ENCODE assay signal across 1 cellular context in genomic region chr10:72034040-72034499, GRCh38.
A peak's percentile ranks its signal among the peaks of the same experiment; 100 is the strongest.
TF ChIP-seq lines count a peak whose summit lies in the region.

No MANE protein-coding gene starts in this region.

TF ChIP-seq in HepG2, 621 proteins besides CTCF, POLR2A, EP300 and RAD21 (continues in another document):
- 0 out of 2 replicates have a peak, but pooled peaks have one; percentile 6 for TF ChIP-seq SOX5 (CRISPR knock-in tag; IDR thresholded peaks at IDR 0.05; ENCODE audit: borderline replicate concordance)
- TF ChIP-seq ZBTB38 (CRISPR knock-in tag; IDR thresholded peaks at IDR 0.05) = peak; percentile 83
- TF ChIP-seq ZFY (CRISPR knock-in tag; IDR thresholded peaks at IDR 0.05) = peak; percentile 29; the same call in 1 of the 2 replicates
- peak; percentile 51 for TF ChIP-seq POLR2G (IDR thresholded peaks at IDR 0.05; ENCODE audit: low read depth, low read length)
- TF ChIP-seq ZSCAN5A (CRISPR knock-in tag; IDR thresholded peaks at IDR 0.05; ENCODE audit: borderline replicate concordance) = no peak
- TF ChIP-seq ZNF547 (CRISPR knock-in tag; IDR thresholded peaks at IDR 0.05) = 0 out of 2 replicates have a peak, but pooled peaks have one; percentile 47
- TF ChIP-seq ZNF343 (CRISPR knock-in tag; IDR thresholded peaks at IDR 0.05) = no peak
- no peak for TF ChIP-seq SOX6 (IDR thresholded peaks at IDR 0.05)
- peak; percentile 56 for TF ChIP-seq SOX6 (CRISPR knock-in tag; IDR thresholded peaks at IDR 0.05)
- TF ChIP-seq SKIL (CRISPR knock-in tag; IDR thresholded peaks at IDR 0.05; ENCODE audit: borderline replicate concordance) = no peak
- TF ChIP-seq HNRNPL (IDR thresholded peaks at IDR 0.05; ENCODE audit: low read depth, low read length) = peak; percentile 86
- no peak for TF ChIP-seq ZNF879 (CRISPR knock-in tag; IDR thresholded peaks at IDR 0.05)
- no peak for TF ChIP-seq TBL1XR1 (IDR thresholded peaks at IDR 0.05; ENCODE audit: borderline replicate concordance, low read length, partially characterized antibody)
- TF ChIP-seq TEF (CRISPR knock-in tag; IDR thresholded peaks at IDR 0.05) = no peak
- TF ChIP-seq AGO2 (optimal IDR thresholded peaks at IDR 0.05; ENCODE audit: low read depth, low read length) = peak; percentile 34
- peak; percentile 32; the same call in 1 of the 2 replicates for TF ChIP-seq GATAD2A (CRISPR knock-in tag; IDR thresholded peaks at IDR 0.05)
- TF ChIP-seq ZNF333 (CRISPR knock-in tag; IDR thresholded peaks at IDR 0.05; ENCODE audit: borderline replicate concordance) = no peak
- TF ChIP-seq NFKB2 (CRISPR knock-in tag; IDR thresholded peaks at IDR 0.05; ENCODE audit: borderline replicate concordance) = 0 out of 2 replicates have a peak, but pooled peaks have one; percentile 39
- TF ChIP-seq RBFOX2 (IDR thresholded peaks at IDR 0.05; ENCODE audit: low read depth, low read length) = 0 out of 2 replicates have a peak, but pooled peaks have one; percentile 24
- peak; percentile 17 for TF ChIP-seq XRCC5 (optimal IDR thresholded peaks at IDR 0.05; ENCODE audit: low read length)
- TF ChIP-seq YY1 (IDR thresholded peaks at IDR 0.05; ENCODE audit: insufficient read depth, insufficient replicate concordance, low read depth, low read length) = peak; percentile 5
- TF ChIP-seq HHEX (CRISPR knock-in tag; IDR thresholded peaks at IDR 0.05) = no peak
- peak; percentile 23; the same call in 1 of the 2 replicates for TF ChIP-seq KDM5B (CRISPR knock-in tag; IDR thresholded peaks at IDR 0.05; ENCODE audit: borderline replicate concordance)
- TF ChIP-seq DR1 (CRISPR knock-in tag; IDR thresholded peaks at IDR 0.05) = no peak
- 0 out of 2 replicates have a peak, but pooled peaks have one; percentile 23 for TF ChIP-seq ZSCAN25 (CRISPR knock-in tag; IDR thresholded peaks at IDR 0.05)
- TF ChIP-seq MZF1 (CRISPR knock-in tag; IDR thresholded peaks at IDR 0.05; ENCODE audit: borderline replicate concordance) = no peak
- TF ChIP-seq RARG (CRISPR knock-in tag; IDR thresholded peaks at IDR 0.05; ENCODE audit: low read depth) = no peak
- TF ChIP-seq HMG20B (CRISPR knock-in tag; conservative IDR thresholded peaks at IDR 0.05) = 0 out of 2 replicates have a peak, but pooled peaks have one; percentile 47
- no peak for TF ChIP-seq PAWR (CRISPR knock-in tag; IDR thresholded peaks at IDR 0.05; ENCODE audit: borderline replicate concordance)
- no peak for TF ChIP-seq ZBTB40 (IDR thresholded peaks at IDR 0.05)
- TF ChIP-seq ZBTB40 (CRISPR knock-in tag; IDR thresholded peaks at IDR 0.05) = no peak
- TF ChIP-seq SOX13 (IDR thresholded peaks at IDR 0.05) = no peak
- 0 out of 4 replicates have a peak, but pooled peaks of 1 of the 2 experiments have one; percentile 22 for TF ChIP-seq SOX13 (CRISPR knock-in tag; conservative IDR thresholded peaks at IDR 0.05 in 1 of 2, IDR thresholded peaks at IDR 0.05 in 1 of 2)
- peak; percentile 85 for TF ChIP-seq ZNF687 (CRISPR knock-in tag; IDR thresholded peaks at IDR 0.05)
- no peak for TF ChIP-seq GATA4 (IDR thresholded peaks at IDR 0.05; ENCODE audit: borderline replicate concordance, low read depth)
- 0 out of 2 replicates have a peak, but pooled peaks have one; percentile 21 for TF ChIP-seq GFI1 (CRISPR knock-in tag; IDR thresholded peaks at IDR 0.05; ENCODE audit: borderline replicate concordance)
- TF ChIP-seq PHF8 (CRISPR knock-in tag; IDR thresholded peaks at IDR 0.05) = no peak
- TF ChIP-seq ZNF564 (CRISPR knock-in tag; IDR thresholded peaks at IDR 0.05) = no peak
- 0 out of 2 replicates have a peak, but pooled peaks have one; percentile 33 for TF ChIP-seq TBX2 (CRISPR knock-in tag; IDR thresholded peaks at IDR 0.05; ENCODE audit: borderline replicate concordance)
- peak; percentile 77 for TF ChIP-seq HIC2 (CRISPR knock-in tag; IDR thresholded peaks at IDR 0.05; ENCODE audit: low read depth)
- TF ChIP-seq CBX5 (CRISPR knock-in tag; IDR thresholded peaks at IDR 0.05; ENCODE audit: borderline replicate concordance) = no peak
- TF ChIP-seq FOXP4 (CRISPR knock-in tag; IDR thresholded peaks at IDR 0.05) = peak; percentile 24; the same call in 1 of the 2 replicates
